9 cellular contexts compared by ENCODE assay signal in genomic region chr10:70355234-70356021, GRCh38. TPM values are rescaled to one million over a fixed set of nuclear protein-coding genes. Genes with fewer than 3 reads are reported as not detected.
DNase-seq lines count a peak whose midpoint lies in the region; ATAC-seq and TF ChIP-seq lines count a peak whose summit lies in the region.
"Had no signal": no experiment of that assay in that cellular context is flagged by ENCODE, and none has a peak within 500 bp of the region (broad histone marks: within the 10 kb centered on the region; RNA-seq: fewer than 3 reads in every experiment).

No MANE protein-coding gene starts in this region.

- no peaks in the 10 kb centered on the region for H3K9me3 ChIP-seq in T-helper 17 cell (ENCODE audit: control insufficient read depth, low read length, poor library complexity, severe bottlenecking)
- no peaks in the 10 kb centered on the region for H3K9me3 ChIP-seq in neural progenitor cell (ENCODE audit: low read depth)
- H3K9me3 ChIP-seq in ovary = no peaks in the 10 kb centered on the region
- H3K9me3 ChIP-seq: heart right ventricle had no signal

- H3K36me3 ChIP-seq in neural progenitor cell (no peaks in the 10 kb centered on the region), ovary (no peaks in the 10 kb centered on the region)
- H3K36me3 ChIP-seq: heart right ventricle had no signal

- WGBS in ovary, 3 donors = 78 to 83% (median 79%) methylated on average over 18 of the region's 18 CpGs

- no peaks in the 10 kb centered on the region for H3K9me3 Mint-ChIP-seq in neural progenitor cell

- H3K27me3 Mint-ChIP-seq in T-helper 17 cell (peaks cover 13% of the 10 kb centered on the region), neural progenitor cell (ENCODE audit: insufficient read depth, low read depth) (peaks cover 10% of the 10 kb centered on the region)

- intact Hi-C loops in Right ventricle myocardium superior (cut with DNase I) = no loop called here
- intact Hi-C loops in cardiac septum (cut with DNase I) = no loop called here
- intact Hi-C loops in ovary (cut with DNase I) = loop anchor here in 1 of 4 donors (5.0 kb wide), 1 partner anchor 88 kb away; no protein-coding TSS in a partner anchor

- H3K36me3 Mint-ChIP-seq in T-helper 17 cell (ENCODE audit: low read depth) (no peaks in the 10 kb centered on the region), neural progenitor cell (no peaks in the 10 kb centered on the region)

- no peaks in the 10 kb centered on the region for H3K79me2 ChIP-seq in neural progenitor cell (ENCODE audit: low read depth)

- H3K4me2 ChIP-seq in neural progenitor cell = peak overlapping the region; percentile 70

- H3K27ac ChIP-seq in neural progenitor cell = no peak overlapping the region
- H3K27ac ChIP-seq in ovary = no peak overlapping the region

- H2AFZ ChIP-seq in neural progenitor cell (replicated peaks) = no peak overlapping the region

- peaks cover 60% of the 10 kb centered on the region for H4K20me1 ChIP-seq in neural progenitor cell (ENCODE audit: low read depth)

- peaks cover 20% of the 10 kb centered on the region for H3F3A ChIP-seq in neural progenitor cell (ENCODE audit: low read depth)

- DNase-seq in Right ventricle myocardium superior (no peak), cardiac septum (ENCODE audit: low spot score) (no peak), T-helper 17 cell (no peak), neural progenitor cell (ENCODE audit: low spot score) (peak; percentile 82), AG08396 (ENCODE audit: low spot score) (no peak), glomerular visceral epithelial cell (ENCODE audit: extremely low spot score) (no peak), ovary (no peak)
- DNase-seq: heart right ventricle had no signal

- peak; percentile 28 for ATAC-seq in Right ventricle myocardium superior (ENCODE audit: poor library complexity)
- peak; percentile 49 for ATAC-seq in HG03025 (IDR thresholded peaks at IDR 0.05; ENCODE audit: low FRiP score, unreplicated experiment)
- peak; percentile 65 for ATAC-seq in T-helper 17 cell

- TF ChIP-seq POLR2A in ovary (IDR thresholded peaks at IDR 0.05) = no peak

- TF ChIP-seq CTCF in neural progenitor cell (IDR thresholded peaks at IDR 0.05) (no peak), ovary (IDR thresholded peaks at IDR 0.05) (no peak)

- H3K9ac ChIP-seq in neural progenitor cell = no peak overlapping the region

- peak overlapping the region; percentile 67 for H3K27ac Mint-ChIP-seq in T-helper 17 cell
- peak overlapping the region; percentile 6 for H3K27ac Mint-ChIP-seq in neural progenitor cell

- TF ChIP-seq EP300 in ovary (IDR thresholded peaks at IDR 0.05) = no peak

- H3K4me3 ChIP-seq in neural progenitor cell (peak overlapping the region; percentile 10), ovary (no peak overlapping the region)
- H3K4me3 ChIP-seq: heart right ventricle had no signal

- H3K27me3 ChIP-seq in neural progenitor cell = no peaks in the 10 kb centered on the region
- H3K27me3 ChIP-seq in ovary = no peaks in the 10 kb centered on the region

- peaks cover 16% of the 10 kb centered on the region for H3K4me1 Mint-ChIP-seq in T-helper 17 cell
- H3K4me1 Mint-ChIP-seq in neural progenitor cell = peaks cover 23% of the 10 kb centered on the region

- peaks cover 25% of the 10 kb centered on the region for H3K4me1 ChIP-seq in neural progenitor cell
- no peaks in the 10 kb centered on the region for H3K4me1 ChIP-seq in ovary (ENCODE audit: insufficient read depth)

- peak overlapping the region; percentile 75 for H3K4me3 Mint-ChIP-seq in T-helper 17 cell
- no peak overlapping the region for H3K4me3 Mint-ChIP-seq in neural progenitor cell

RNA-seq across cellular contexts. Expression of gene LRRC20, which starts 27.0 kb away (rescaled TPM):
- 59.9 TPM for total RNA-seq in Right ventricle myocardium superior
- 46.3 TPM for total RNA-seq in cardiac septum
- 1 to 10 TPM; 1.9 to 2.5 TPM for total RNA-seq in T-helper 17 cell
- total RNA-seq in neural progenitor cell (ENCODE audit: low replicate concordance) = 19.0 and 44.9 TPM in 2 replicates
- 1 to 10 TPM; 2.1 to 9.4 (median 4.0) TPM for total RNA-seq in ovary
- polyA plus RNA-seq in ovary = 1 to 10 TPM; 4.9 to 6.2 TPM

RNA-seq across cellular contexts. Expression of gene EIF4EBP2, which starts 48.5 kb away (rescaled TPM):
- total RNA-seq in Right ventricle myocardium superior = 92.7 TPM
- 69.8 TPM for total RNA-seq in cardiac septum
- total RNA-seq in T-helper 17 cell = 10 to 100 TPM; 44.2 to 49.5 TPM
- total RNA-seq in neural progenitor cell (ENCODE audit: low replicate concordance) = 110 and 122 TPM in 2 replicates
- 10 to 100 TPM; 46.3 to 99.2 (median 72.5) TPM for total RNA-seq in ovary
- 10 to 100 TPM; 37.7 to 97.6 TPM for polyA plus RNA-seq in ovary
